ENCODE assay signal across 17 cellular contexts in the genomic region with DNA sequence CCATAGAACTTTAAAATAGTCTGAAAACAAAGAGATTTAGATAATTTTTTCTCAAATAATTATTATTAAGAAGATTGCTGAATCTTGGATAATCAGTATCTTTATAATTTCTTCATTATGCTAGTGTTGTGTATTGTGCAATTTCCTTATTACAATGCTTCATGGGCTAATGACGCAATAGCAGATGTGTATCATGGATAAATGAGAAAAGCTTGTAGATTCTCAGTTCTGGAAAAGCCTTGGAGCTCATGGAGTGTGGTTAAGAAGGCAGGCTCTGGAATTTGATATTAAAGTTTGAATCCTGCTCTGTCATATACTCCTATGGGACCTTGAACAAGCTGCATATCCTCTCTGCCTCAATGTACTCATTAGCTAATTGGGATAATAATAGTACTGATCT. TPM values are rescaled to one million over a fixed set of nuclear protein-coding genes. Genes with fewer than 3 reads are reported as not detected.
A peak's percentile ranks its signal among the peaks of the same experiment; 100 is the strongest.
DNase-seq lines count a peak whose midpoint lies in the region; ATAC-seq and TF ChIP-seq lines count a peak whose summit lies in the region.
"Had no signal": no experiment of that assay in that cellular context is flagged by ENCODE, and none has a peak within 500 bp of the region (broad histone marks: within the 10 kb centered on the region; RNA-seq: fewer than 3 reads in every experiment).

No MANE protein-coding gene starts in this region.

- H3K27ac Mint-ChIP-seq in MCF 10A (ENCODE audit: low read depth, unreplicated experiment) (peak overlapping the region; percentile 78), T-helper 17 cell (no peak overlapping the region)

- 26 to 54% (median 39%) methylated on average over 1 of the region's 1 CpG for WGBS in adrenal gland, 4 donors

- CTCF ChIA-PET in MCF 10A (lab: Yijun Ruan, JAX) = interaction anchor here (0.6 to 1.1 kb wide), 6 partner anchors 9 to 418 kb away, joined by 3 to 4 read pairs (median 4); no protein-coding TSS in a partner anchor

- H3K4me3 Mint-ChIP-seq in MCF 10A (ENCODE audit: unreplicated experiment) = no peak overlapping the region
- no peak overlapping the region for H3K4me3 Mint-ChIP-seq in T-helper 17 cell

- no peaks in the 10 kb centered on the region for H3K79me2 ChIP-seq in fibroblast of lung (ENCODE audit: control insufficient read depth, insufficient read depth, low read length)

- BruUV-seq in MCF 10A (replicated peaks; lab: Mats Ljungman, UMichigan) = no TSS peak

- H3K9ac ChIP-seq in fibroblast of lung (ENCODE audit: insufficient read depth, low read length) = no peak overlapping the region

- H3K4me1 Mint-ChIP-seq in MCF 10A (ENCODE audit: insufficient read depth, unreplicated experiment) (peaks cover 41% of the 10 kb centered on the region), T-helper 17 cell (no peaks in the 10 kb centered on the region)

- no peak for ATAC-seq in T-helper 17 cell
- ATAC-seq: left lobe of liver, upper lobe of right lung had no signal

- TF ChIP-seq CTCF in MCF 10A (IDR thresholded peaks at IDR 0.05; ENCODE audit: unreplicated experiment) (no peak), breast epithelium (IDR thresholded peaks at IDR 0.05) (no peak), fibroblast of lung (conservative IDR thresholded peaks at IDR 0.05 in 1 of 2, IDR thresholded peaks at IDR 0.05 in 1 of 2; ENCODE audit: low read depth in 1 of 2, low read length in 2 of 2) (no peak), adrenal gland (IDR thresholded peaks at IDR 0.05) (no peak)

- H3K4me3 ChIP-seq in breast epithelium (no peak overlapping the region), fibroblast of lung (replicated peaks in 1 of 4; ENCODE audit: control extremely low read depth in 1 of 4, insufficient read depth in 1 of 4, low read depth in 3 of 4, low read length in 4 of 4) (no peak overlapping the region), adrenal gland (no peak overlapping the region)
- H3K4me3 ChIP-seq: upper lobe of right lung had no signal

- peak; percentile 84 for DNase-seq in MCF 10A (ENCODE audit: unreplicated experiment)
- no peak for DNase-seq in breast epithelium (ENCODE audit: low spot score in 2 of 2)
- DNase-seq in SIG-M5 treated with dmso at 0.1 percent for 504 hours (lab: John Stamatoyannopoulos, UW; ENCODE audit: unreplicated experiment) = peak; percentile 67
- peak; percentile 78 to 93 for DNase-seq in fibroblast of lung (ENCODE audit: low read depth in 2 of 2)
- DNase-seq in stromal cell of bone marrow (ENCODE audit: low read depth) = peak; percentile 69
- DNase-seq in NCI-H1105 treated with DMSO at 0.1 percent for 48 hours (lab: John Stamatoyannopoulos, UW) = no peak
- DNase-seq in adrenal gland = no peak
- DNase-seq in T-helper 17 cell = no peak
- DNase-seq: activated CD8-positive, alpha-beta memory T cell treated with anti-CD3 and anti-CD28 coated beads for 24 hours; activated naive CD4-positive, alpha-beta T cell treated with anti-CD3 and anti-CD28 coated beads, Interleukin-2, amount 50 U/mL, for 16 hours; DMS79; head of caudate nucleus; NCI-H2029 treated with DMSO at 0.1 percent for 48 hours; stimulated activated CD4-positive, alpha-beta T cell treated with anti-CD3 and anti-CD28 coated beads, Interleukin-15, amount 100 ng/mL, for 24 hours; stimulated activated CD8-positive, alpha-beta memory T cell treated with anti-CD3 and anti-CD28 coated beads, Interleukin-4, amount 100 ng/mL, for 48 hours; upper lobe of right lung had no signal

- H3K9me3 Mint-ChIP-seq in MCF 10A (ENCODE audit: unreplicated experiment) = peaks cover 7% of the 10 kb centered on the region

- POLR2A ChIA-PET in MCF 10A (lab: Yijun Ruan, JAX) = interaction anchor here (0.8 to 2.7 kb wide), 9 partner anchors 9 to 143 kb away, joined by 3 to 8 read pairs (median 6); no protein-coding TSS in a partner anchor

- H3K36me3 Mint-ChIP-seq in MCF 10A (ENCODE audit: insufficient read depth, unreplicated experiment) (peaks cover 8% of the 10 kb centered on the region), T-helper 17 cell (ENCODE audit: low read depth) (no peaks in the 10 kb centered on the region)

- H3K36me3 ChIP-seq in breast epithelium (no peaks in the 10 kb centered on the region), fibroblast of lung (ENCODE audit: control insufficient read depth, insufficient read depth, low read length) (no peaks in the 10 kb centered on the region), adrenal gland (replicated peaks in 1 of 2) (no peaks in the 10 kb centered on the region)
- H3K36me3 ChIP-seq: upper lobe of right lung had no signal

- H4K20me1 ChIP-seq in fibroblast of lung (ENCODE audit: control insufficient read depth, extremely low read depth, insufficient read depth, low read length) = no peaks in the 10 kb centered on the region

- H3K27me3 Mint-ChIP-seq in MCF 10A (ENCODE audit: insufficient read depth, unreplicated experiment) (no peaks in the 10 kb centered on the region), T-helper 17 cell (peaks cover 3% of the 10 kb centered on the region)

- H3K9me3 ChIP-seq in breast epithelium (no peaks in the 10 kb centered on the region), fibroblast of lung (ENCODE audit: control insufficient read depth, insufficient read depth, low read depth, low read length) (no peaks in the 10 kb centered on the region), adrenal gland (replicated peaks in 1 of 3) (no peaks in the 10 kb centered on the region), T-helper 17 cell (ENCODE audit: control insufficient read depth, low read length, poor library complexity, severe bottlenecking) (no peaks in the 10 kb centered on the region)
- H3K9me3 ChIP-seq: upper lobe of right lung had no signal

- H2AFZ ChIP-seq in fibroblast of lung (ENCODE audit: low read length) = no peak overlapping the region

- no peak overlapping the region for H3K4me2 ChIP-seq in fibroblast of lung (ENCODE audit: extremely low read depth, insufficient read depth, low read length)

- H3K27me3 ChIP-seq in breast epithelium = no peaks in the 10 kb centered on the region
- H3K27me3 ChIP-seq in fibroblast of lung (ENCODE audit: control insufficient read depth, insufficient read depth, low read length) = no peaks in the 10 kb centered on the region
- H3K27me3 ChIP-seq in adrenal gland = no peaks in the 10 kb centered on the region
- H3K27me3 ChIP-seq: upper lobe of right lung had no signal

- H3K27ac ChIP-seq in breast epithelium (peak overlapping the region in 1 of 2 donors; percentile 60), fibroblast of lung (ENCODE audit: insufficient read depth, low read length) (no peak overlapping the region), adrenal gland (peak overlapping the region in 1 of 5 donors; percentile 13)
- H3K27ac ChIP-seq: upper lobe of right lung had no signal

- intact Hi-C loops in MCF 10A (cut with micrococcal nuclease) = no loop called here
- intact Hi-C loops in breast epithelium (cut with DNase I; ENCODE audit: low total_unique reads) = no loop called here
- intact Hi-C loops in adrenal gland (cut with DNase I) = no loop called here

- H3K4me1 ChIP-seq in breast epithelium (peaks cover 0 to 3% of the 10 kb centered on the region in 2 donors), fibroblast of lung (ENCODE audit: control insufficient read depth, extremely low read depth, insufficient read depth, low read length) (peaks cover 10% of the 10 kb centered on the region), adrenal gland (replicated peaks in 1 of 2) (peaks cover 4 to 18% of the 10 kb centered on the region in 2 donors)

- TF ChIP-seq POLR2A in breast epithelium (IDR thresholded peaks at IDR 0.05) (no peak), adrenal gland (IDR thresholded peaks at IDR 0.05) (no peak)

RNA-seq across cellular contexts. Expression of gene CXCL8, which starts 18.9 kb away (rescaled TPM):
- total RNA-seq in MCF 10A (2022) (17.0 and 36.2 TPM in 2 replicates), breast epithelium (10 to 100 TPM in 1 of 3 donors, 1 to 10 TPM in 1, under 1 TPM in 1; 0.64 to 33.7 (median 2.6) TPM), fibroblast of lung (1.3 TPM in 2 replicates), adrenal gland (1 to 10 TPM in 7 of 8 donors, under 1 TPM in 1; 0.52 to 3.1 (median 1.6) TPM), T-helper 17 cell (10 to 100 TPM; 16.2 to 41.3 TPM)
- polyA plus RNA-seq in fibroblast of lung (1.2 and 1.4 TPM in 2 replicates), adrenal gland (1 to 10 TPM; 1.9 to 3.4 (median 2.1) TPM)
- polyA plus RNA-seq in fibroblast of lung (2012) = 0.82 and 1.5 TPM in 2 replicates
- polyA minus RNA-seq in fibroblast of lung (ENCODE audit: low replicate concordance) = 3.7 and 4.6 TPM in 2 replicates

Comparison
In these comparisons a context has a peak if more than half of its experiments do, and no peak if none do; other contexts are left out.
1. DNase-seq: peak in MCF 10A (single experiment), SIG-M5 treated with dmso at 0.1 percent for 504 hours (single experiment), fibroblast of lung (2 of 2) and stromal cell of bone marrow (single experiment); none in breast epithelium (0 of 2), NCI-H1105 treated with DMSO at 0.1 percent for 48 hours (single experiment), adrenal gland (0 of 7) and T-helper 17 cell (0 of 3).